3 cellular contexts compared by ENCODE assay signal in genomic region chr11:63783925-63784592, GRCh38.
TF ChIP-seq lines count a peak whose summit lies in the region.

No MANE protein-coding gene starts in this region.

TF ChIP-seq in SK-N-SH, 30 proteins besides CTCF, POLR2A, EP300 and RAD21 (continues in another document):
- TF ChIP-seq FOSL2 (IDR thresholded peaks at IDR 0.05; ENCODE audit: borderline replicate concordance, low read depth) (no peak), GABPA (IDR thresholded peaks at IDR 0.05; ENCODE audit: low read depth) (no peak), MAX (IDR thresholded peaks at IDR 0.05; ENCODE audit: low read depth) (no peak), SMC3 (IDR thresholded peaks at IDR 0.05; ENCODE audit: low read depth, low read length) (no peak), TAF1 (IDR thresholded peaks at IDR 0.05; ENCODE audit: borderline replicate concordance, low read depth, low read length) (no peak), RCOR1 (IDR thresholded peaks at IDR 0.05; ENCODE audit: low read length) (no peak), MXI1 (IDR thresholded peaks at IDR 0.05; ENCODE audit: low read depth, low read length) (no peak), YY1 (IDR thresholded peaks at IDR 0.05; ENCODE audit: low read depth) (no peak), ELF1 (IDR thresholded peaks at IDR 0.05) (no peak), NFIC (IDR thresholded peaks at IDR 0.05; ENCODE audit: borderline replicate concordance) (no peak), REST (IDR thresholded peaks at IDR 0.05; ENCODE audit: low read depth, low read length) (no peak), GATA2 (CRISPR knock-in tag; IDR thresholded peaks at IDR 0.05) (no peak), TCF12 (IDR thresholded peaks at IDR 0.05) (no peak), USF1 (IDR thresholded peaks at IDR 0.05; ENCODE audit: borderline replicate concordance, low read depth) (no peak), FOXJ3 (CRISPR knock-in tag; IDR thresholded peaks at IDR 0.05) (no peak), EZH2phosphoT487 (IDR thresholded peaks at IDR 0.05; ENCODE audit: borderline replicate concordance, low read depth) (no peak)

TF ChIP-seq in SK-N-SH treated with all-trans-retinoic acid at 6 μM for 48 hours, 23 proteins besides CTCF, POLR2A, EP300 and RAD21:
- TF ChIP-seq BACH2 (CRISPR knock-in tag; IDR thresholded peaks at IDR 0.05; ENCODE audit: borderline replicate concordance) (no peak), GLIS3 (CRISPR knock-in tag; IDR thresholded peaks at IDR 0.05) (no peak), PPARA (CRISPR knock-in tag; IDR thresholded peaks at IDR 0.05; ENCODE audit: borderline replicate concordance) (no peak), ZNF70 (CRISPR knock-in tag; IDR thresholded peaks at IDR 0.05) (no peak), ZFP3 (CRISPR knock-in tag; IDR thresholded peaks at IDR 0.05) (no peak), RARB (CRISPR knock-in tag; IDR thresholded peaks at IDR 0.05) (no peak), OSR1 (CRISPR knock-in tag; IDR thresholded peaks at IDR 0.05) (no peak), TCF4 (CRISPR knock-in tag; IDR thresholded peaks at IDR 0.05; ENCODE audit: borderline replicate concordance) (no peak), ZNF8 (CRISPR knock-in tag; IDR thresholded peaks at IDR 0.05) (no peak), SNAI2 (CRISPR knock-in tag; IDR thresholded peaks at IDR 0.05) (no peak), ZC3H10 (CRISPR knock-in tag; IDR thresholded peaks at IDR 0.05) (no peak), CSRNP3 (CRISPR knock-in tag; IDR thresholded peaks at IDR 0.05) (no peak), ARNTL (CRISPR knock-in tag; IDR thresholded peaks at IDR 0.05; ENCODE audit: borderline replicate concordance, low read depth) (no peak)
- TF ChIP-seq, protein P1, sequence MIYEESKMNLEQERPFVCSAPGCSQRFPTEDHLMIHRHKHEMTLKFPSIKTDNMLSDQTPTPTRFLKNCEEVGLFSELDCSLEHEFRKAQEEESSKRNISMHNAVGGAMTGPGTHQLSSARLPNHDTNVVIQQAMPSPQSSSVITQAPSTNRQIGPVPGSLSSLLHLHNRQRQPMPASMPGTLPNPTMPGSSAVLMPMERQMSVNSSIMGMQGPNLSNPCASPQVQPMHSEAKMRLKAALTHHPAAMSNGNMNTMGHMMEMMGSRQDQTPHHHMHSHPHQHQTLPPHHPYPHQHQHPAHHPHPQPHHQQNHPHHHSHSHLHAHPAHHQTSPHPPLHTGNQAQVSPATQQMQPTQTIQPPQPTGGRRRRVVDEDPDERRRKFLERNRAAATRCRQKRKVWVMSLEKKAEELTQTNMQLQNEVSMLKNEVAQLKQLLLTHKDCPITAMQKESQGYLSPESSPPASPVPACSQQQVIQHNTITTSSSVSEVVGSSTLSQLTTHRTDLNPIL (CRISPR knock-in tag; IDR thresholded peaks at IDR 0.05; ENCODE audit: low read depth) = no peak
- TF ChIP-seq, protein P2, sequence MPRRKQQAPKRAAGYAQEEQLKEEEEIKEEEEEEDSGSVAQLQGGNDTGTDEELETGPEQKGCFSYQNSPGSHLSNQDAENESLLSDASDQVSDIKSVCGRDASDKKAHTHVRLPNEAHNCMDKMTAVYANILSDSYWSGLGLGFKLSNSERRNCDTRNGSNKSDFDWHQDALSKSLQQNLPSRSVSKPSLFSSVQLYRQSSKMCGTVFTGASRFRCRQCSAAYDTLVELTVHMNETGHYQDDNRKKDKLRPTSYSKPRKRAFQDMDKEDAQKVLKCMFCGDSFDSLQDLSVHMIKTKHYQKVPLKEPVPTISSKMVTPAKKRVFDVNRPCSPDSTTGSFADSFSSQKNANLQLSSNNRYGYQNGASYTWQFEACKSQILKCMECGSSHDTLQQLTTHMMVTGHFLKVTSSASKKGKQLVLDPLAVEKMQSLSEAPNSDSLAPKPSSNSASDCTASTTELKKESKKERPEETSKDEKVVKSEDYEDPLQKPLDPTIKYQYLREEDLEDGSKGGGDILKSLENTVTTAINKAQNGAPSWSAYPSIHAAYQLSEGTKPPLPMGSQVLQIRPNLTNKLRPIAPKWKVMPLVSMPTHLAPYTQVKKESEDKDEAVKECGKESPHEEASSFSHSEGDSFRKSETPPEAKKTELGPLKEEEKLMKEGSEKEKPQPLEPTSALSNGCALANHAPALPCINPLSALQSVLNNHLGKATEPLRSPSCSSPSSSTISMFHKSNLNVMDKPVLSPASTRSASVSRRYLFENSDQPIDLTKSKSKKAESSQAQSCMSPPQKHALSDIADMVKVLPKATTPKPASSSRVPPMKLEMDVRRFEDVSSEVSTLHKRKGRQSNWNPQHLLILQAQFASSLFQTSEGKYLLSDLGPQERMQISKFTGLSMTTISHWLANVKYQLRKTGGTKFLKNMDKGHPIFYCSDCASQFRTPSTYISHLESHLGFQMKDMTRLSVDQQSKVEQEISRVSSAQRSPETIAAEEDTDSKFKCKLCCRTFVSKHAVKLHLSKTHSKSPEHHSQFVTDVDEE (CRISPR knock-in tag; IDR thresholded peaks at IDR 0.05) = no peak

TF ChIP-seq in H1, 55 proteins besides CTCF, POLR2A, EP300 and RAD21:
- TF ChIP-seq EZH2 (IDR thresholded peaks at IDR 0.05; ENCODE audit: low read depth, low read length, severe bottlenecking) (no peak), BCL11A (IDR thresholded peaks at IDR 0.05; ENCODE audit: low read depth in 2 of 2, low read length in 2 of 2) (no peak), ASH2L (IDR thresholded peaks at IDR 0.05; ENCODE audit: low read length) (no peak), SUZ12 (IDR thresholded peaks at IDR 0.05; ENCODE audit: low read length) (no peak), ATF3 (IDR thresholded peaks at IDR 0.05; ENCODE audit: insufficient read depth, low read depth, low read length) (no peak), CHD2 (IDR thresholded peaks at IDR 0.05; ENCODE audit: low read length) (no peak), SIX5 (IDR thresholded peaks at IDR 0.05; ENCODE audit: low read depth, low read length) (no peak), ATF2 (IDR thresholded peaks at IDR 0.05; ENCODE audit: low read length) (no peak), TEAD4 (IDR thresholded peaks at IDR 0.05; ENCODE audit: low read depth, low read length) (no peak), CREB1 (IDR thresholded peaks at IDR 0.05) (no peak), POU5F1 (IDR thresholded peaks at IDR 0.05; ENCODE audit: low read depth, low read length) (no peak), RNF2 (IDR thresholded peaks at IDR 0.05; ENCODE audit: borderline replicate concordance, low read depth, low read length, missing control alignments, poor library complexity, severe bottlenecking) (no peak), SRF (IDR thresholded peaks at IDR 0.05; ENCODE audit: low read depth, low read length) (no peak), SP1 (IDR thresholded peaks at IDR 0.05; ENCODE audit: low read depth, low read length) (no peak), NRF1 (IDR thresholded peaks at IDR 0.05; ENCODE audit: low read depth, low read length) (no peak), TAF7 (optimal IDR thresholded peaks at IDR 0.05; ENCODE audit: borderline replicate concordance, low read depth, low read length) (no peak), GTF2F1 (IDR thresholded peaks at IDR 0.05; ENCODE audit: borderline replicate concordance, low read depth, low read length) (no peak)
